13 cellular contexts compared by ENCODE assay signal in genomic region chr13:47499358-47500150, GRCh38.
DNase-seq lines count a peak whose midpoint lies in the region; ATAC-seq and TF ChIP-seq lines count a peak whose summit lies in the region.
"Had no signal": no experiment of that assay in that cellular context is flagged by ENCODE, and none has a peak within 500 bp of the region (broad histone marks: within the 10 kb centered on the region; RNA-seq: fewer than 3 reads in every experiment).

No MANE protein-coding gene starts in this region.

- no peak for TF ChIP-seq CTCF in gastroesophageal sphincter (IDR thresholded peaks at IDR 0.05)

- no peak for TF ChIP-seq EP300 in gastroesophageal sphincter (IDR thresholded peaks at IDR 0.05)

- DNase-seq in NCI-H345 (lab: John Stamatoyannopoulos, UW) (peak; percentile 5), NCI-H345 treated with DMSO at 0.1 percent for 48 hours (lab: John Stamatoyannopoulos, UW; ENCODE audit: unreplicated experiment) (no peak), T-helper 17 cell (no peak), activated T-cell treated with anti-CD3 and anti-CD28 coated beads for 4 hours (no peak), NCI-H1436 (lab: John Stamatoyannopoulos, UW) (no peak), NCI-H82 (lab: John Stamatoyannopoulos, UW) (no peak), Ammon's horn (ENCODE audit: low spot score) (no peak)
- DNase-seq: colonic mucosa, left cardiac atrium, small intestine, stomach had no signal

- H3K27me3 Mint-ChIP-seq in T-helper 17 cell = no peaks in the 10 kb centered on the region

- WGBS in gastroesophageal sphincter (ENCODE audit: low coverage in 1 of 2), 2 donors = 54 to 75% methylated on average over 5 to 7 of the region's 7 CpGs

- peaks cover 2% of the 10 kb centered on the region for H3K4me1 Mint-ChIP-seq in T-helper 17 cell

- H3K4me3 ChIP-seq in gastroesophageal sphincter = no peak overlapping the region
- H3K4me3 ChIP-seq: colonic mucosa, stomach had no signal

- no peaks in the 10 kb centered on the region for H3K36me3 ChIP-seq in gastroesophageal sphincter
- H3K36me3 ChIP-seq: colonic mucosa, stomach had no signal

- H3K27ac ChIP-seq in gastroesophageal sphincter = no peak overlapping the region
- H3K27ac ChIP-seq: 22Rv1, colonic mucosa, stomach had no signal

- H3K4me1 ChIP-seq in gastroesophageal sphincter = no peaks in the 10 kb centered on the region
- H3K4me1 ChIP-seq: colonic mucosa, stomach had no signal

- no peak for TF ChIP-seq POLR2A in gastroesophageal sphincter (IDR thresholded peaks at IDR 0.05)

- no peak overlapping the region for H3K4me3 Mint-ChIP-seq in T-helper 17 cell

- H3K9me3 ChIP-seq in T-helper 17 cell (ENCODE audit: control insufficient read depth, low read length, poor library complexity, severe bottlenecking) (peaks cover 4% of the 10 kb centered on the region), gastroesophageal sphincter (no peaks in the 10 kb centered on the region)
- H3K9me3 ChIP-seq: colonic mucosa, stomach had no signal

- no peak overlapping the region for H3K27ac Mint-ChIP-seq in T-helper 17 cell

- H3K27me3 ChIP-seq in gastroesophageal sphincter = no peaks in the 10 kb centered on the region
- H3K27me3 ChIP-seq: colonic mucosa, stomach had no signal

- H3K36me3 Mint-ChIP-seq in T-helper 17 cell (ENCODE audit: low read depth) = no peaks in the 10 kb centered on the region

- ATAC-seq in T-helper 17 cell = peak; percentile 25
- peak; percentile 53 for ATAC-seq in gastroesophageal sphincter
